Comparison of ENCODE assay signal across 8 cellular contexts in the genomic region with DNA sequence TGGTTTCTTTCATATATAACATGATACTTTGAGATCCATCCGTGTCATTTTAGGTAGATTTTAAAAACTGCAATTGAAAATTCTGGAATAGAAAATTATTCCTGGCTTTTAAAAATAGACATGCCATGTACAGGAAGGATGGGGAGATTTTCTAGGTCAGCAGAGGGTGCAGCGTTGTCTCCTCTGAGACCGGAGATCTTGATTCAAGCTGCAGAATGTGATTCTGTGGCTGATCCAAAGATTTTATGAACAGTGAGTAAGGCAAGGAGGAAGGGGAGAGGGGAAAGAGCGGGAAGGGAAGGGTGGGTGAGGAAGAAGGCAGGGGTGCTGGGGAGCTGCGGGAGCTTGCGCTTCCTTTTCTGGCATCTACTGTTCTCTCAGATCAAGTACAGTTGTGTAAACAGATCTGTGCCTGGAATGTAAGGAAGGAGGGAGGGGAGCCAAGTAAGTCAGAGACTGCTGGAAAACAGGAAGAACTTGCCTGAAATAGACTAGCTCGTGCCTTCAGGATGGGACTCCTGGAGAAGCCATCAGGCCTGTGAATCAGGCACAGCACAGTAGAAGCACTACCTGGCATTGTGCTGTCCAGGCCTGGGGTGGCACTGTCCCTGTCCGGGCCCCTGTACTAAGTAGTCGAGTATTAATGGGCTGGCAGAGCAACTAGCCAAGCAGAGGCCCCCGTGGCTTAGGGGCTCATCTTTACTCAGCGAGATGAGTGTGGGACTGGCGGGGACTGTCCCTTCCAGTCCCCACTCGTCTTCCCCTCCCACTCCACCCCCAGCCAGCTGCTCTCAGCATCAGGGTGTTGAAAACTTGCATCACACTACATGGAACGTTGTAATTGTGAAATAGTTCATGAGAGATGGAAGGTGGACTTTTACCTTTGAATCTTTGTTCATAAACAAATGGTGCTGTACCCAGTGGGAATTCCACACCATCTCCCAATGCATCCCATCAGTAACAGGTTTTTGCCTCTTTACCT.
DNase-seq lines count a peak whose midpoint lies in the region; ATAC-seq, FAIRE-seq and TF ChIP-seq lines count a peak whose summit lies in the region.

No MANE protein-coding gene starts in this region.

- FAIRE-seq in H1 (lab: Jason Lieb, UNC): no peak

- H3K4me3 ChIP-seq in H1 (ENCODE audit: extremely low read depth in 1 of 4, insufficient read depth in 2 of 4, low read depth in 3 of 4, low read length in 4 of 4) (no peak overlapping the region), osteoblast (ENCODE audit: insufficient read depth, low read length) (peak overlapping the region; percentile 39), thyroid gland (replicated peaks in 1 of 3) (no peak overlapping the region)

- no peak overlapping the region for H3K23ac ChIP-seq in H1 (ENCODE audit: insufficient read length)

- no peak for TF ChIP-seq EP300 in H1 (IDR thresholded peaks at IDR 0.05; ENCODE audit: borderline replicate concordance in 1 of 2, low read depth in 2 of 2, low read length in 2 of 2)

- H3K79me2 ChIP-seq in H1 (ENCODE audit: control insufficient read depth in 1 of 2, insufficient read depth in 2 of 2, low read length in 2 of 2): no peaks in the 10 kb centered on the region
- H3K79me2 ChIP-seq in osteoblast (ENCODE audit: insufficient read depth, low read length): no peaks in the 10 kb centered on the region

- WGBS in H1 (ENCODE audit: extremely low coverage in 1 of 2, insufficient coverage in 1 of 2, insufficient read length in 1 of 2, insufficient replicate concordance in 2 of 2, low coverage in 1 of 2, low lambda C conversion rate in 2 of 2, missing lambda C conversion rate in 1 of 2), 2 experiments: 89% methylated on average over 11 of the region's 14 CpGs; no CpG with 5 or more reads in 1 of the 2 experiments
- WGBS in thyroid gland, 2 donors: 30% methylated on average over 13 to 14 of the region's 14 CpGs

- H3K18ac ChIP-seq in H1 (ENCODE audit: extremely low read depth, low read length): no peak overlapping the region

- no peak overlapping the region for H2BK120ac ChIP-seq in H1 (replicated peaks; ENCODE audit: low read depth, low read length)

- H3K36me3 ChIP-seq in H1 (ENCODE audit: control insufficient read depth in 2 of 4, insufficient read depth in 4 of 4, low read length in 3 of 4) (no peaks in the 10 kb centered on the region), osteoblast (ENCODE audit: insufficient read depth, low read length) (no peaks in the 10 kb centered on the region), thyroid gland (no peaks in the 10 kb centered on the region)

- no peaks in the 10 kb centered on the region for H3K9me3 ChIP-seq in H1 (ENCODE audit: insufficient read depth in 2 of 2, low read depth in 1 of 2, low read length in 1 of 2)
- no peaks in the 10 kb centered on the region for H3K9me3 ChIP-seq in osteoblast (ENCODE audit: low read depth, low read length)
- H3K9me3 ChIP-seq in thyroid gland: no peaks in the 10 kb centered on the region

- H3K4ac ChIP-seq in H1 (replicated peaks; ENCODE audit: insufficient read length, low read depth, low read length): no peak overlapping the region

- CTCF ChIA-PET in H1 (lab: Charles Lee; ENCODE audit: partially characterized antibody): interaction anchor here (1.0 kb wide), 1 partner anchor 502 kb away, joined by 3 read pairs; no protein-coding TSS in a partner anchor

- H3K27me3 ChIP-seq in H1 (replicated peaks in 1 of 4; ENCODE audit: control insufficient read depth in 3 of 4, extremely low read depth in 1 of 4, insufficient read depth in 3 of 4, low read length in 3 of 4) (no peaks in the 10 kb centered on the region), osteoblast (ENCODE audit: insufficient read depth, low read length) (peaks cover 6% of the 10 kb centered on the region), thyroid gland (no peaks in the 10 kb centered on the region)

- H3K9ac ChIP-seq in H1 (replicated peaks in 1 of 4; ENCODE audit: extremely low read depth in 1 of 4, low read depth in 3 of 4, low read length in 3 of 4): no peak overlapping the region

- H2BK15ac ChIP-seq in H1 (ENCODE audit: low read length): no peak overlapping the region

- H4K20me1 ChIP-seq in H1 (replicated peaks in 1 of 2; ENCODE audit: control insufficient read depth in 1 of 2, insufficient read depth in 2 of 2, low read length in 2 of 2) (no peaks in the 10 kb centered on the region), osteoblast (ENCODE audit: insufficient read depth, low read length) (no peaks in the 10 kb centered on the region)

- H2BK20ac ChIP-seq in H1 (ENCODE audit: low read length): no peak overlapping the region

- H4K8ac ChIP-seq in H1 (ENCODE audit: extremely low read depth, insufficient read depth, low read length): peak overlapping the region; percentile 12; the same call in 1 of the 2 replicates

- peak; percentile 52 for ATAC-seq in GM18520 (IDR thresholded peaks at IDR 0.05; ENCODE audit: unreplicated experiment)
- no peak for ATAC-seq in HG03280 (IDR thresholded peaks at IDR 0.05; ENCODE audit: unreplicated experiment)
- no peak for ATAC-seq in GM18909 (IDR thresholded peaks at IDR 0.05; ENCODE audit: poor library complexity, unreplicated experiment)

- intact Hi-C loops in thyroid gland (cut with DNase I): no loop called here

- no peaks in the 10 kb centered on the region for H3K79me1 ChIP-seq in H1 (ENCODE audit: low read depth, low read length)

- no peak overlapping the region for H4K5ac ChIP-seq in H1 (ENCODE audit: insufficient read length, low read depth, low read length)

- no peaks in the 10 kb centered on the region for H3K23me2 ChIP-seq in H1 (ENCODE audit: low read depth, low read length)

- TF ChIP-seq RAD21 in H1 (IDR thresholded peaks at IDR 0.05 in 1 of 2, conservative IDR thresholded peaks at IDR 0.05 in 1 of 2; ENCODE audit: low read depth in 2 of 2, low read length in 2 of 2): no peak

- no peak overlapping the region for H3K14ac ChIP-seq in H1 (ENCODE audit: insufficient read length)

- H3K56ac ChIP-seq in H1 (replicated peaks; ENCODE audit: insufficient read length, low read depth, low read length): no peak overlapping the region

- TF ChIP-seq POLR2A in H1 (IDR thresholded peaks at IDR 0.05; ENCODE audit: control extremely low read depth in 1 of 2, low read depth in 2 of 2, low read length in 2 of 2) (no peak), thyroid gland (IDR thresholded peaks at IDR 0.05) (no peak)

- no peak overlapping the region for H4K91ac ChIP-seq in H1 (replicated peaks; ENCODE audit: insufficient read length, low read length)

- TF ChIP-seq CTCF in H1 (IDR thresholded peaks at IDR 0.05; ENCODE audit: control extremely low read depth in 1 of 3, insufficient read depth in 1 of 3, low read depth in 1 of 3, low read length in 3 of 3): no peak
- no peak for TF ChIP-seq CTCF in osteoblast (IDR thresholded peaks at IDR 0.05; ENCODE audit: extremely low read depth, low read depth, low read length)
- TF ChIP-seq CTCF in thyroid gland (IDR thresholded peaks at IDR 0.05): no peak

- no peak overlapping the region for H3K27ac ChIP-seq in H1 (ENCODE audit: low read depth, low read length)
- peak overlapping the region; percentile 5 for H3K27ac ChIP-seq in osteoblast (ENCODE audit: low read depth, low read length)
- H3K27ac ChIP-seq in thyroid gland: peak overlapping the region; percentile 65 to 90 (median 78)

- no peak overlapping the region for H2BK12ac ChIP-seq in H1 (ENCODE audit: low read depth, low read length)

- H3K4me2 ChIP-seq in H1 (ENCODE audit: insufficient read depth in 1 of 2, low read depth in 2 of 2, low read length in 2 of 2): no peak overlapping the region
- H3K4me2 ChIP-seq in osteoblast (ENCODE audit: insufficient read depth, low read length): peak overlapping the region; percentile 70

- H2AK5ac ChIP-seq in H1 (ENCODE audit: low read depth, low read length): no peak overlapping the region

- H2BK5ac ChIP-seq in H1 (ENCODE audit: low read depth, low read length): no peak overlapping the region

- H2AFZ ChIP-seq in H1 (ENCODE audit: low read length) (no peak overlapping the region), osteoblast (ENCODE audit: low read length) (peak overlapping the region; percentile 90)

- DNase-seq in NCI-H69 (lab: John Stamatoyannopoulos, UW): peak; percentile 0
- no peak for DNase-seq in H1 (ENCODE audit: low read depth in 1 of 2, low spot score in 2 of 2)
- peak; percentile 91 for DNase-seq in osteoblast (ENCODE audit: insufficient read length, low spot score, missing footprints)
- DNase-seq in thyroid gland: peak; percentile 41 to 48
- DNase-seq in NCI-H187 treated with DMSO at 0.1 percent for 48 hours (lab: John Stamatoyannopoulos, UW): no peak

- POLR2A ChIA-PET in H1 (lab: Charles Lee; ENCODE audit: partially characterized antibody): interaction anchor here (0.6 kb wide), 1 partner anchor 18 kb away, joined by 3 read pairs; no protein-coding TSS in a partner anchor

- peaks cover 0 to 3% (median 0%) of the 10 kb centered on the region in 4 experiments; a peak in 2 of 7 replicates for H3K4me1 ChIP-seq in H1 (replicated peaks in 1 of 4; ENCODE audit: control insufficient read depth in 3 of 4, insufficient read depth in 4 of 4, low read length in 3 of 4)
- peaks cover 12% of the 10 kb centered on the region for H3K4me1 ChIP-seq in osteoblast (ENCODE audit: insufficient read depth, low read length)
- peaks cover 8 to 19% of the 10 kb centered on the region in 2 donors for H3K4me1 ChIP-seq in thyroid gland

TF ChIP-seq in H1, 55 proteins besides CTCF, POLR2A, EP300 and RAD21:
- TF ChIP-seq YY1 (IDR thresholded peaks at IDR 0.05; ENCODE audit: low read depth, low read length): no peak
- TF ChIP-seq, protein P1, sequence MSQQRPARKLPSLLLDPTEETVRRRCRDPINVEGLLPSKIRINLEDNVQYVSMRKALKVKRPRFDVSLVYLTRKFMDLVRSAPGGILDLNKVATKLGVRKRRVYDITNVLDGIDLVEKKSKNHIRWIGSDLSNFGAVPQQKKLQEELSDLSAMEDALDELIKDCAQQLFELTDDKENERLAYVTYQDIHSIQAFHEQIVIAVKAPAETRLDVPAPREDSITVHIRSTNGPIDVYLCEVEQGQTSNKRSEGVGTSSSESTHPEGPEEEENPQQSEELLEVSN (IDR thresholded peaks at IDR 0.05): 0 out of 2 replicates have a peak, but pooled peaks have one; percentile 15

Comparison
In these comparisons a context has a peak if more than half of its experiments do, and no peak if none do; other contexts are left out.
1. DNase-seq: peak in NCI-H69 (single experiment), osteoblast (single experiment) and thyroid gland (2 of 2); none in H1 (0 of 2) and NCI-H187 treated with DMSO at 0.1 percent for 48 hours (single experiment).